16 cellular contexts compared by ENCODE assay signal in genomic region chr6:152625213-152625612, GRCh38.
"Had no signal": no experiment of that assay in that cellular context is flagged by ENCODE, and none has a peak within 500 bp of the region (broad histone marks: within the 10 kb centered on the region; RNA-seq: fewer than 3 reads in every experiment).

No MANE protein-coding gene starts in this region.

- H3K27ac Mint-ChIP-seq: activated CD4-positive, alpha-beta T cell treated with anti-CD3 and anti-CD28 coated beads, Interleukin-2, amount 10 ng/mL, durations not matched to agents 24 days and 14 days; activated naive CD4-positive, alpha-beta T cell treated with anti-CD3 and anti-CD28 coated beads for 36 hours; activated naive CD8-positive, alpha-beta T cell treated with anti-CD3 and anti-CD28 coated beads, Interleukin-2, amount 50 U/mL, for 24 hours; dendritic cell treated with granulocyte-macrophage colony-stimulating factor and Interleukin-4, amounts not matched to agents 40 ng/mL and 50 ng/mL, for 4 days; T-helper 2 cell treated with Interferon-gamma antibody and Interleukin-4, amounts not matched to agents 5 μg/mL and 100 μg/mL, for 36 hours had no signal

- H3K4me1 ChIP-seq: breast epithelium, heart left ventricle, parathyroid adenoma had no signal

- H3K4me1 Mint-ChIP-seq: activated CD4-positive, alpha-beta T cell treated with anti-CD3 and anti-CD28 coated beads, Interleukin-2, amount 10 ng/mL, durations not matched to agents 24 days and 14 days; activated naive CD8-positive, alpha-beta T cell treated with anti-CD3 and anti-CD28 coated beads, Interleukin-2, amount 50 U/mL, for 24 hours had no signal

- H3K9me3 Mint-ChIP-seq: activated CD4-positive, alpha-beta T cell treated with anti-CD3 and anti-CD28 coated beads, Interleukin-2, amount 10 ng/mL, durations not matched to agents 24 days and 14 days; activated naive CD4-positive, alpha-beta T cell treated with anti-CD3 and anti-CD28 coated beads for 36 hours; activated naive CD8-positive, alpha-beta T cell treated with anti-CD3 and anti-CD28 coated beads, Interleukin-2, amount 50 U/mL, for 24 hours; dendritic cell treated with granulocyte-macrophage colony-stimulating factor and Interleukin-4, amounts not matched to agents 40 ng/mL and 50 ng/mL, for 4 days; T-helper 2 cell treated with Interferon-gamma antibody and Interleukin-4, amounts not matched to agents 5 μg/mL and 100 μg/mL, for 36 hours had no signal

- DNase-seq: activated CD4-positive, alpha-beta T cell treated with anti-CD3 and anti-CD28 coated beads, Interleukin-2, amount 10 ng/mL, durations not matched to agents 24 days and 14 days; activated CD4-positive, CD25-positive, alpha-beta regulatory T cell; activated naive CD4-positive, alpha-beta T cell treated with anti-CD3 and anti-CD28 coated beads for 36 hours; activated naive CD8-positive, alpha-beta T cell treated with anti-CD3 and anti-CD28 coated beads, Interleukin-2, amount 50 U/mL, for 24 hours; activated T-cell treated with anti-CD3 and anti-CD28 coated beads for 4 hours; aorta; effector memory CD4-positive, alpha-beta T cell; heart left ventricle; left colon; midbrain; stimulated activated CD4-positive, alpha-beta T cell treated with anti-CD3 and anti-CD28 coated beads, Interleukin-1b, Interleukin-23, amount 100 ng/mL, for 48 hours had no signal

- H3K4me3 Mint-ChIP-seq: activated CD4-positive, alpha-beta T cell treated with anti-CD3 and anti-CD28 coated beads, Interleukin-2, amount 10 ng/mL, durations not matched to agents 24 days and 14 days; activated naive CD4-positive, alpha-beta T cell treated with anti-CD3 and anti-CD28 coated beads for 36 hours; activated naive CD8-positive, alpha-beta T cell treated with anti-CD3 and anti-CD28 coated beads, Interleukin-2, amount 50 U/mL, for 24 hours; dendritic cell treated with granulocyte-macrophage colony-stimulating factor and Interleukin-4, amounts not matched to agents 40 ng/mL and 50 ng/mL, for 4 days; T-helper 2 cell treated with Interferon-gamma antibody and Interleukin-4, amounts not matched to agents 5 μg/mL and 100 μg/mL, for 36 hours had no signal

- H3K27me3 Mint-ChIP-seq: activated CD4-positive, alpha-beta T cell treated with anti-CD3 and anti-CD28 coated beads, Interleukin-2, amount 10 ng/mL, durations not matched to agents 24 days and 14 days; dendritic cell treated with granulocyte-macrophage colony-stimulating factor and Interleukin-4, amounts not matched to agents 40 ng/mL and 50 ng/mL, for 4 days had no signal

- H3K79me2 ChIP-seq: parathyroid adenoma had no signal

- H3K9ac ChIP-seq: parathyroid adenoma had no signal

- ATAC-seq: activated naive CD8-positive, alpha-beta T cell treated with anti-CD3 and anti-CD28 coated beads, Interleukin-2, amount 50 U/mL, for 24 hours; heart left ventricle; left colon had no signal

- H2AFZ ChIP-seq: parathyroid adenoma had no signal

- H3K27ac ChIP-seq: breast epithelium, epithelial cell of prostate, heart left ventricle, parathyroid adenoma had no signal

- H3K36me3 ChIP-seq: breast epithelium had no signal

- H3K4me3 ChIP-seq: breast epithelium, heart left ventricle had no signal

- H3K27me3 ChIP-seq: breast epithelium, heart left ventricle had no signal
